ENCODE assay signal across 21 cellular contexts in genomic region chr20:32462900-32463641, GRCh38.
DNase-seq lines count a peak whose midpoint lies in the region; ATAC-seq and TF ChIP-seq lines count a peak whose summit lies in the region.
"Had no signal": no experiment of that assay in that cellular context is flagged by ENCODE, and none has a peak within 500 bp of the region (broad histone marks: within the 10 kb centered on the region; RNA-seq: fewer than 3 reads in every experiment).

No MANE protein-coding gene starts in this region.

- H3K36me3 Mint-ChIP-seq in neural crest cell (ENCODE audit: low read depth): peaks cover 3% of the 10 kb centered on the region
- H3K36me3 Mint-ChIP-seq in activated CD4-positive, alpha-beta T cell treated with anti-CD3 and anti-CD28 coated beads for 36 hours (ENCODE audit: low read depth): no peaks in the 10 kb centered on the region

- POLR2A ChIA-PET in activated CD4-positive, alpha-beta T cell treated with anti-CD3 and anti-CD28 coated beads for 36 hours (lab: Charles Lee): no interaction called here

- peak overlapping the region; percentile 88 for H3K4me3 Mint-ChIP-seq in neural crest cell
- no peak overlapping the region for H3K4me3 Mint-ChIP-seq in activated CD4-positive, alpha-beta T cell treated with anti-CD3 and anti-CD28 coated beads for 36 hours
- H3K4me3 Mint-ChIP-seq: CD4-positive, CD25-positive, alpha-beta regulatory T cell; stimulated activated naive CD8-positive, alpha-beta T cell treated with anti-CD3 and anti-CD28 coated beads, Interleukin-15, amount 100 ng/mL, for 72 hours had no signal

- CTCF ChIA-PET in activated CD4-positive, alpha-beta T cell treated with anti-CD3 and anti-CD28 coated beads for 36 hours (lab: Charles Lee): no interaction called here

- H3K9me3 Mint-ChIP-seq in neural crest cell: no peaks in the 10 kb centered on the region
- no peaks in the 10 kb centered on the region for H3K9me3 Mint-ChIP-seq in activated CD4-positive, alpha-beta T cell treated with anti-CD3 and anti-CD28 coated beads for 36 hours (ENCODE audit: low read depth)
- H3K9me3 Mint-ChIP-seq: CD4-positive, CD25-positive, alpha-beta regulatory T cell; stimulated activated naive CD8-positive, alpha-beta T cell treated with anti-CD3 and anti-CD28 coated beads, Interleukin-15, amount 100 ng/mL, for 72 hours had no signal

- peak; percentile 75 for ATAC-seq in body of pancreas
- ATAC-seq in gastroesophageal sphincter: no peak
- no peak for ATAC-seq in activated CD4-positive, alpha-beta T cell treated with anti-CD3 and anti-CD28 coated beads for 36 hours
- ATAC-seq: stimulated activated naive CD8-positive, alpha-beta T cell treated with anti-CD3 and anti-CD28 coated beads, Interleukin-15, amount 100 ng/mL, for 72 hours had no signal

- peaks cover 3% of the 10 kb centered on the region for H3K27me3 Mint-ChIP-seq in neural crest cell (ENCODE audit: low read depth)
- no peaks in the 10 kb centered on the region for H3K27me3 Mint-ChIP-seq in activated CD4-positive, alpha-beta T cell treated with anti-CD3 and anti-CD28 coated beads for 36 hours
- H3K27me3 Mint-ChIP-seq: CD4-positive, CD25-positive, alpha-beta regulatory T cell; stimulated activated naive CD8-positive, alpha-beta T cell treated with anti-CD3 and anti-CD28 coated beads, Interleukin-15, amount 100 ng/mL, for 72 hours had no signal

- 17 to 23% methylated on average over 7 to 15 of the region's 15 CpGs for WGBS in body of pancreas, 2 donors
- 75% methylated on average over 4 of the region's 15 CpGs; no CpG with 5 or more reads in 1 of the 2 donors for WGBS in gastroesophageal sphincter (ENCODE audit: low coverage in 1 of 2), 2 donors
- 50 to 53% methylated on average over 10 to 15 of the region's 15 CpGs for WGBS in tibial nerve, 2 donors
- WGBS in thyroid gland, 2 donors: 87 to 90% methylated on average over 11 to 13 of the region's 15 CpGs

- H3K36me3 ChIP-seq in body of pancreas (replicated peaks in 1 of 2; ENCODE audit: insufficient read depth in 1 of 2, low read depth in 2 of 2): no peaks in the 10 kb centered on the region
- peaks cover 0 to 4% of the 10 kb centered on the region in 2 donors for H3K36me3 ChIP-seq in gastroesophageal sphincter
- peaks cover 0 to 3% (median 0%) of the 10 kb centered on the region in 3 donors for H3K36me3 ChIP-seq in tibial nerve
- H3K36me3 ChIP-seq in thyroid gland: no peaks in the 10 kb centered on the region
- H3K36me3 ChIP-seq: ovary had no signal

- TF ChIP-seq POLR2A in body of pancreas (IDR thresholded peaks at IDR 0.05) (peak in 2 of 3 donors; percentile 22 to 54), gastroesophageal sphincter (IDR thresholded peaks at IDR 0.05) (no peak), tibial nerve (IDR thresholded peaks at IDR 0.05) (no peak), thyroid gland (IDR thresholded peaks at IDR 0.05) (no peak)

- H3K27ac Mint-ChIP-seq in neural crest cell (ENCODE audit: unreplicated experiment): peak overlapping the region; percentile 97
- H3K27ac Mint-ChIP-seq in activated CD4-positive, alpha-beta T cell treated with anti-CD3 and anti-CD28 coated beads for 36 hours: no peak overlapping the region

- intact Hi-C loops in body of pancreas (cut with DNase I) (loop anchor here (10.0 kb wide), 1 partner anchor 98 kb away; no protein-coding TSS in a partner anchor), thyroid gland (cut with DNase I) (no loop called here)
- intact Hi-C loops in activated CD4-positive, alpha-beta T cell treated with anti-CD3 and anti-CD28 coated beads for 36 hours (cut with DNase I, micrococcal nuclease): no loop called here

- H3K27me3 ChIP-seq in body of pancreas (no peaks in the 10 kb centered on the region), gastroesophageal sphincter (no peaks in the 10 kb centered on the region), tibial nerve (no peaks in the 10 kb centered on the region), thyroid gland (no peaks in the 10 kb centered on the region)
- H3K27me3 ChIP-seq: brain microvascular endothelial cell, ovary had no signal

- TF ChIP-seq EP300 in gastroesophageal sphincter (IDR thresholded peaks at IDR 0.05) (no peak), tibial nerve (IDR thresholded peaks at IDR 0.05) (no peak)

- DNase-seq in body of pancreas (peak; percentile 77 to 93 (median 92)), neural crest cell (ENCODE audit: low read depth, low spot score) (no peak), tibial nerve (ENCODE audit: low spot score in 2 of 2) (no peak), NCI-H226 (no peak), thyroid gland (no peak)
- DNase-seq in activated CD4-positive, alpha-beta T cell treated with anti-CD3 and anti-CD28 coated beads for 36 hours: no peak
- DNase-seq: activated CD4-positive, alpha-beta T cell treated with anti-CD3 and anti-CD28 coated beads for 1 hour; activated CD8-positive, alpha-beta memory T cell treated with anti-CD3 and anti-CD28 coated beads, Interleukin-2, amount 50 U/mL, for 4 hours; brain microvascular endothelial cell; CD4-positive, CD25-positive, alpha-beta regulatory T cell; DMS79; effector memory CD4-positive, alpha-beta T cell; KG1; NCI-H1105; NCI-H2171 treated with DMSO at 0.1 percent for 48 hours; NK-92 treated with Interleukin-12 subunit alpha and Interleukin-12 subunit beta, amount 100 ng/mL, for 24 hours; SHP77 treated with DMSO at 0.1 percent for 48 hours; stimulated activated naive CD8-positive, alpha-beta T cell treated with anti-CD3 and anti-CD28 coated beads, Interleukin-15, amount 100 ng/mL, for 72 hours; T-helper 2 cell had no signal

- H3K4me1 ChIP-seq in body of pancreas (peaks cover 77% of the 10 kb centered on the region), gastroesophageal sphincter (peaks cover 2 to 72% (median 44%) of the 10 kb centered on the region in 3 donors), tibial nerve (peaks cover 6 to 88% (median 60%) of the 10 kb centered on the region in 4 donors), thyroid gland (peaks cover 9 to 40% of the 10 kb centered on the region in 2 donors)

- H3K4me1 Mint-ChIP-seq in neural crest cell: peaks cover 59% of the 10 kb centered on the region
- H3K4me1 Mint-ChIP-seq in activated CD4-positive, alpha-beta T cell treated with anti-CD3 and anti-CD28 coated beads for 36 hours: no peaks in the 10 kb centered on the region

- no peak overlapping the region for H3K4me3 ChIP-seq in body of pancreas
- no peak overlapping the region for H3K4me3 ChIP-seq in gastroesophageal sphincter
- no peak overlapping the region for H3K4me3 ChIP-seq in tibial nerve
- H3K4me3 ChIP-seq in thyroid gland (replicated peaks in 1 of 3): no peak overlapping the region
- H3K4me3 ChIP-seq: ovary had no signal

- no peaks in the 10 kb centered on the region for H3K9me3 ChIP-seq in body of pancreas
- H3K9me3 ChIP-seq in gastroesophageal sphincter: no peaks in the 10 kb centered on the region
- no peaks in the 10 kb centered on the region for H3K9me3 ChIP-seq in tibial nerve
- H3K9me3 ChIP-seq in thyroid gland: no peaks in the 10 kb centered on the region
- H3K9me3 ChIP-seq: ovary had no signal

- H3K27ac ChIP-seq in body of pancreas: peak overlapping the region; percentile 84 to 94 (median 90)
- peak overlapping the region in 3 of 4 donors; percentile 80 to 86 (median 84) for H3K27ac ChIP-seq in gastroesophageal sphincter
- peak overlapping the region; percentile 83 to 93 (median 86) for H3K27ac ChIP-seq in tibial nerve
- H3K27ac ChIP-seq in thyroid gland: no peak overlapping the region
- H3K27ac ChIP-seq: brain microvascular endothelial cell, ovary had no signal

- TF ChIP-seq CTCF in body of pancreas (IDR thresholded peaks at IDR 0.05): peak in 4 of 7 experiments; percentile 20 to 35 (median 32)
- no peak for TF ChIP-seq CTCF in gastroesophageal sphincter (IDR thresholded peaks at IDR 0.05)
- TF ChIP-seq CTCF in neural crest cell (conservative IDR thresholded peaks at IDR 0.05): no peak
- TF ChIP-seq CTCF in tibial nerve (IDR thresholded peaks at IDR 0.05): no peak
- TF ChIP-seq CTCF in thyroid gland (IDR thresholded peaks at IDR 0.05): no peak

Comparison
In these comparisons a context has a peak if more than half of its experiments do, and no peak if none do; other contexts are left out.
1. DNase-seq: peak in body of pancreas (4 of 4); none in neural crest cell (single experiment), tibial nerve (0 of 2), activated CD4-positive, alpha-beta T cell treated with anti-CD3 and anti-CD28 coated beads for 36 hours (single experiment), NCI-H226 (single experiment) and thyroid gland (0 of 2).
2. H3K27ac ChIP-seq: peak in body of pancreas (4 of 4), gastroesophageal sphincter (3 of 4) and tibial nerve (4 of 4); none in thyroid gland (0 of 3).
3. CTCF ChIP-seq: peak in body of pancreas (4 of 7); none in gastroesophageal sphincter (0 of 4), neural crest cell (single experiment), tibial nerve (0 of 5) and thyroid gland (0 of 6).
4. POLR2A ChIP-seq: peak in body of pancreas (2 of 3); none in gastroesophageal sphincter (0 of 2), tibial nerve (0 of 2) and thyroid gland (0 of 2).